ENCODE assay signal across 1 cellular context in the genomic region with DNA sequence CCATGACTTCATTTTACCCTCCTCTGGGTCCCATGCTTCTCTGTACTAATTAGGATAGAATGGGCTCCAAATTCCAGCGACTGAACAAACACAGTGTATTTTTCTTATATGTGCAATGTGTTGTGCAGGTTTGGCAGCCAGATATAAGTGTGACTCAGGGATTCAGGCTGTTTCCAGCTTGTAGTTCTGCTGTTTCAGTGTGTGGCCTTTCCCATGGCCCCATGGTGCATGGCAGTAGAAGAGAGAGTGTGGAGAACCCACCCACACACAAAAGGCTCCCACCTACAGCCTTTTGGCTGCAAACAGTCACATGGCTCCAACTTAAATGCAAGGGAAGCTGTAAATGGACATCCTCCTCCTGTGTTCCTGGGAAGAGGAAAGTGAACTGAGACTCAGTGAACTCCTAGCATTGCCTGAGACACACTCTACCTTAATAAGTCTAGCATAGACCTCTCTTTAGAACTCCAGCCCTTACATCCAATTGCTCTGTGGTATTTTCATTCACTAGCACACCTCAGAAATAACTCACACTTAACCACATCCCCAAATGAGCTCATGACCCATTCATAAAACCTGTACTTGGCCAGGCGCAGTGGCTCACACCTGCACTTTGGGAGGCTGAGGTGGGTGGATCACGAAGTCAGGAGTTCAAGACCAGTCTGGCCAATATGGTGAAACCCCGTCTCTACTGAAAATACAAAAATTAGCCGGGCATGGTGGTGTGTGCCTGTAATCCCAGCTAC.
TF ChIP-seq lines count a peak whose summit lies in the region.

No MANE protein-coding gene starts in this region.

TF ChIP-seq in GM12878, 131 proteins besides CTCF, POLR2A, EP300 and RAD21 (continued from another document):
- TF ChIP-seq ZBTB11 (CRISPR knock-in tag; IDR thresholded peaks at IDR 0.05) (no peak), YBX1 (IDR thresholded peaks at IDR 0.05) (no peak)
TF ChIP-seq in GM12878: peak in this region for 14.
